In genomic region chr12:51407604-51408003, GRCh38 we compare ENCODE assay signal across 24 cellular contexts. TPM values are rescaled to one million over a fixed set of nuclear protein-coding genes. Genes with fewer than 3 reads are reported as not detected.
DNase-seq lines count a peak whose midpoint lies in the region; ATAC-seq and TF ChIP-seq lines count a peak whose summit lies in the region.
"Had no signal": no experiment of that assay in that cellular context is flagged by ENCODE, and none has a peak within 500 bp of the region (broad histone marks: within the 10 kb centered on the region; RNA-seq: fewer than 3 reads in every experiment).

No MANE protein-coding gene starts in this region.

- CTCF ChIA-PET in Caco-2 (lab: Charles Lee): no interaction called here

- WGBS in adrenal gland, 4 donors: 65 to 95% (median 69%) methylated on average over 3 to 4 of the region's 4 CpGs

- no peaks in the 10 kb centered on the region for H3K9me3 Mint-ChIP-seq in Caco-2 (ENCODE audit: unreplicated experiment)
- H3K9me3 Mint-ChIP-seq: CD8-positive, alpha-beta memory T cell had no signal

- no peaks in the 10 kb centered on the region for H3K9me3 ChIP-seq in Caco-2
- no peaks in the 10 kb centered on the region for H3K9me3 ChIP-seq in KOPT-K1 (ENCODE audit: insufficient read depth, low read length, poor library complexity, severe bottlenecking)
- no peaks in the 10 kb centered on the region for H3K9me3 ChIP-seq in adrenal gland (replicated peaks in 1 of 3)

- peak overlapping the region; percentile 24 for H3K27ac ChIP-seq in KOPT-K1 (ENCODE audit: low read depth, low read length, poor library complexity, severe bottlenecking)
- H3K27ac ChIP-seq in adrenal gland: no peak overlapping the region
- H3K27ac ChIP-seq: C4-2B had no signal

- H3K27me3 ChIP-seq in Caco-2 (replicated peaks; ENCODE audit: control insufficient read depth, insufficient read depth, low read length): no peaks in the 10 kb centered on the region
- no peaks in the 10 kb centered on the region for H3K27me3 ChIP-seq in adrenal gland

- H3K4me1 ChIP-seq in Caco-2 (peaks cover 49% of the 10 kb centered on the region), adrenal gland (replicated peaks in 1 of 2) (no peaks in the 10 kb centered on the region)

- intact Hi-C loops in Caco-2 (cut with micrococcal nuclease; ENCODE audit: unreplicated experiment) (no loop called here), adrenal gland (cut with DNase I) (no loop called here)

- no peak overlapping the region for H3K4me3 Mint-ChIP-seq in Caco-2 (ENCODE audit: unreplicated experiment)
- H3K4me3 Mint-ChIP-seq: B cell; CD8-positive, alpha-beta memory T cell had no signal

- peak overlapping the region; percentile 54 for H3K27ac Mint-ChIP-seq in Caco-2 (ENCODE audit: unreplicated experiment)
- H3K27ac Mint-ChIP-seq: B cell had no signal

- ATAC-seq in HG02588 (IDR thresholded peaks at IDR 0.05; ENCODE audit: unreplicated experiment): no peak

- TF ChIP-seq POLR2A in adrenal gland (IDR thresholded peaks at IDR 0.05): no peak

- BruUV-seq in Caco-2 (replicated peaks; lab: Mats Ljungman, UMichigan): no TSS peak

- no peaks in the 10 kb centered on the region; the same call in 1 of the 2 replicates for H3K36me3 ChIP-seq in Caco-2 (ENCODE audit: control insufficient read depth, insufficient read depth, low read length)
- H3K36me3 ChIP-seq in KOPT-K1 (ENCODE audit: insufficient read depth, low read length): no peaks in the 10 kb centered on the region
- H3K36me3 ChIP-seq in adrenal gland (replicated peaks in 1 of 2): no peaks in the 10 kb centered on the region

- DNase-seq in AG20443 (ENCODE audit: low spot score) (peak; percentile 1), Caco-2 (no peak), islet precursor cell (peak; percentile 50), COR-L47 (lab: John Stamatoyannopoulos, UW) (no peak), adrenal gland (no peak)
- DNase-seq: CD8-positive, alpha-beta memory T cell; DMS153; H7; IMR-90; KG1; NCI-H1092; NCI-H1417 treated with DMSO at 0.1 percent for 48 hours; NCI-H1694 treated with DMSO at 0.1 percent for 48 hours; NCI-H2081; NCI-H2171; NCI-H226; NCI-H510A; NCI-H69; RPMI8226; SHP77 had no signal

- H3K4me3 ChIP-seq in Caco-2 (ENCODE audit: low read depth, low read length) (no peak overlapping the region), adrenal gland (no peak overlapping the region)

- H3K36me3 Mint-ChIP-seq in Caco-2 (ENCODE audit: insufficient read depth, unreplicated experiment): peaks cover 12% of the 10 kb centered on the region

- TF ChIP-seq CTCF in Caco-2 (IDR thresholded peaks at IDR 0.05; ENCODE audit: insufficient read depth in 1 of 2, low read depth in 1 of 2, low read length in 1 of 2, severe bottlenecking in 1 of 2, unreplicated experiment in 1 of 2): no peak
- no peak for TF ChIP-seq CTCF in adrenal gland (IDR thresholded peaks at IDR 0.05)

- POLR2A ChIA-PET in Caco-2 (lab: Charles Lee): no interaction called here

- H3K27me3 Mint-ChIP-seq in Caco-2 (ENCODE audit: insufficient read depth, unreplicated experiment): no peaks in the 10 kb centered on the region
- H3K27me3 Mint-ChIP-seq: B cell; CD8-positive, alpha-beta memory T cell had no signal

- H3K4me1 Mint-ChIP-seq in Caco-2 (ENCODE audit: low read depth, unreplicated experiment): peaks cover 51% of the 10 kb centered on the region
- H3K4me1 Mint-ChIP-seq: CD8-positive, alpha-beta memory T cell had no signal

RNA-seq across cellular contexts. Expression of gene GALNT6, which starts 16.4 kb away (rescaled TPM):
- total RNA-seq in Caco-2 (2022) (170 and 190 TPM in 2 replicates), adrenal gland (10 to 100 TPM in 1 of 8 donors, 1 to 10 TPM in 6, under 1 TPM in 1; 0.66 to 11.0 (median 6.8) TPM)
- polyA plus RNA-seq in adrenal gland: 1 to 10 TPM; 1.5 to 6.9 (median 1.7) TPM

RNA-seq across cellular contexts. Expression of gene SLC4A8, which starts 17.0 kb away (rescaled TPM):
- total RNA-seq in Caco-2 (2022): 62.7 and 67.0 TPM in 2 replicates
- total RNA-seq in adrenal gland: 10 to 100 TPM in 5 of 8 donors, 1 to 10 TPM in 3; 3.0 to 27.0 (median 13.2) TPM
- 10 to 100 TPM in 1 of 3 donors, 1 to 10 TPM in 2; 3.1 to 10.6 (median 4.5) TPM for polyA plus RNA-seq in adrenal gland

Comparison
In these comparisons a context has a peak if more than half of its experiments do, and no peak if none do; other contexts are left out.
1. DNase-seq: peak in AG20443 (single experiment) and islet precursor cell (single experiment); none in Caco-2 (0 of 2), COR-L47 (single experiment) and adrenal gland (0 of 7).
2. RNA of gene GALNT6, which starts 16.4 kb away (total RNA-seq): 170 to 190 TPM in Caco-2; 0.66 to 11.0 TPM in adrenal gland; every median in the first group is over 10 times any median in the second.